ENCODE assay signal across 24 cellular contexts in the genomic region with DNA sequence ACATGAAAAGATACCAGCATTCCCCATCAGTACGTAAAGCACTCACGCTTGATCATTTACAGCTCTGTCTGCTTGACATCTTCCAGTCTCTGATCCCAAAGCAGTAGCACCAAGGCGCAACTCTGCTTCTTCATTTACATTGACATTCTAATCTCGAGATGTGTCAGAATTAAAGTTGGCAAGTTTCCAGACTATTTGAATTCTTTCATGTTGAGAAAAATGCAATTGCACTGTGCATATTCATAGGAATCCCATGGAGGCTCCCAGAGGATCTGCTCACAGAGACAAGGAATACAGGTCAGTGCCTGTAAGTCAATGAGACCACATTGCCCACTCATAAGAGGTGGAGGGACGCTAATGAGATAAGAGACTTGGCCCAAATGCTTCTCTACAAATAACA.
DNase-seq lines count a peak whose midpoint lies in the region; ATAC-seq and TF ChIP-seq lines count a peak whose summit lies in the region.
"Had no signal": no experiment of that assay in that cellular context is flagged by ENCODE, and none has a peak within 500 bp of the region (broad histone marks: within the 10 kb centered on the region; RNA-seq: fewer than 3 reads in every experiment).

No MANE protein-coding gene starts in this region.

- peak; percentile 24 for DNase-seq in DMS 273 (lab: John Stamatoyannopoulos, UW; ENCODE audit: unreplicated experiment)
- DNase-seq in DMS 273 treated with DMSO at 0.1 percent for 48 hours (lab: John Stamatoyannopoulos, UW), result no peak
- peak; percentile 4 for DNase-seq in fibroblast of mammary gland (ENCODE audit: low read depth)
- peak; percentile 28 for DNase-seq in retina
- DNase-seq in WERI-Rb-1, result no peak
- no peak for DNase-seq in activated naive CD4-positive, alpha-beta T cell treated with anti-CD3 and anti-CD28 coated beads, Interleukin-2, amount 10 ng/mL, durations not matched to agents 7 days and 5 days
- DNase-seq: activated CD4-positive, alpha-beta memory T cell treated with anti-CD3 and anti-CD28 coated beads, Interleukin-2, amount 10 ng/mL, durations not matched to agents 7 days and 5 days; activated naive CD8-positive, alpha-beta T cell treated with anti-CD3 and anti-CD28 coated beads for 36 hours; activated T-cell treated with anti-CD3 and anti-CD28 coated beads, Interleukin-2, amount 50 U/mL, for 24 hours; DMS153; effector CD4-positive, alpha-beta T cell; esophagus squamous epithelium; Kasumi-1; nephron progenitor cell; T-helper 1 cell had no signal

- no peak overlapping the region for H3K4me3 ChIP-seq in fibroblast of mammary gland (ENCODE audit: control insufficient read depth, low read depth, low read length)
- H3K4me3 ChIP-seq in WERI-Rb-1 (ENCODE audit: low read depth, low read length), result no peak overlapping the region
- H3K4me3 ChIP-seq: BLaER1 treated with 17β-estradiol and CSF1 and Interleukin-3, amounts not matched to agents 10 nM and 100 nM; esophagus squamous epithelium; prostate gland; thoracic aorta had no signal

- H3K9me3 ChIP-seq in WERI-Rb-1 (ENCODE audit: severe bottlenecking), result no peaks in the 10 kb centered on the region
- H3K9me3 ChIP-seq: esophagus squamous epithelium, prostate gland, thoracic aorta had no signal

- H3K4me1 Mint-ChIP-seq in activated naive CD4-positive, alpha-beta T cell treated with anti-CD3 and anti-CD28 coated beads, Interleukin-2, amount 10 ng/mL, durations not matched to agents 7 days and 5 days, result no peaks in the 10 kb centered on the region
- H3K4me1 Mint-ChIP-seq: activated CD4-positive, alpha-beta memory T cell treated with anti-CD3 and anti-CD28 coated beads, Interleukin-2, amount 10 ng/mL, durations not matched to agents 7 days and 5 days; activated naive CD8-positive, alpha-beta T cell treated with anti-CD3 and anti-CD28 coated beads for 36 hours; central memory CD8-positive, alpha-beta T cell; nephron progenitor cell had no signal

- no peaks in the 10 kb centered on the region for H3K36me3 Mint-ChIP-seq in activated naive CD4-positive, alpha-beta T cell treated with anti-CD3 and anti-CD28 coated beads, Interleukin-2, amount 10 ng/mL, durations not matched to agents 7 days and 5 days

- CTCF ChIA-PET in activated naive CD4-positive, alpha-beta T cell treated with anti-CD3 and anti-CD28 coated beads, Interleukin-2, amount 10 ng/mL, durations not matched to agents 7 days and 5 days (lab: Charles Lee), result no interaction called here

- no peaks in the 10 kb centered on the region for H3K27me3 Mint-ChIP-seq in activated naive CD4-positive, alpha-beta T cell treated with anti-CD3 and anti-CD28 coated beads, Interleukin-2, amount 10 ng/mL, durations not matched to agents 7 days and 5 days
- H3K27me3 Mint-ChIP-seq: activated CD4-positive, alpha-beta memory T cell treated with anti-CD3 and anti-CD28 coated beads, Interleukin-2, amount 10 ng/mL, durations not matched to agents 7 days and 5 days; activated naive CD8-positive, alpha-beta T cell treated with anti-CD3 and anti-CD28 coated beads for 36 hours; activated T-cell treated with anti-CD3 and anti-CD28 coated beads, Interleukin-2, amount 50 U/mL, for 24 hours; central memory CD8-positive, alpha-beta T cell had no signal

- no peaks in the 10 kb centered on the region for H3K9me3 Mint-ChIP-seq in activated naive CD4-positive, alpha-beta T cell treated with anti-CD3 and anti-CD28 coated beads, Interleukin-2, amount 10 ng/mL, durations not matched to agents 7 days and 5 days
- H3K9me3 Mint-ChIP-seq: activated T-cell treated with anti-CD3 and anti-CD28 coated beads, Interleukin-2, amount 50 U/mL, for 24 hours; central memory CD8-positive, alpha-beta T cell; nephron progenitor cell had no signal

- H3K27me3 ChIP-seq in WERI-Rb-1 (ENCODE audit: insufficient read depth, low read depth, severe bottlenecking), result no peaks in the 10 kb centered on the region
- H3K27me3 ChIP-seq: BLaER1 treated with 17β-estradiol and CSF1 and Interleukin-3, amounts not matched to agents 10 nM and 100 nM; esophagus squamous epithelium had no signal

- ATAC-seq in SK-N-SH treated with all-trans-retinoic acid at 6 μM for 48 hours (peak; percentile 51; the same call in 2 of the 3 replicates), GM21717 (IDR thresholded peaks at IDR 0.05; ENCODE audit: unreplicated experiment) (no peak)
- ATAC-seq: Right ventricle myocardium inferior had no signal

- H3K4me3 Mint-ChIP-seq in activated naive CD4-positive, alpha-beta T cell treated with anti-CD3 and anti-CD28 coated beads, Interleukin-2, amount 10 ng/mL, durations not matched to agents 7 days and 5 days, result no peak overlapping the region
- H3K4me3 Mint-ChIP-seq: activated CD4-positive, alpha-beta memory T cell treated with anti-CD3 and anti-CD28 coated beads, Interleukin-2, amount 10 ng/mL, durations not matched to agents 7 days and 5 days; activated naive CD8-positive, alpha-beta T cell treated with anti-CD3 and anti-CD28 coated beads for 36 hours; activated T-cell treated with anti-CD3 and anti-CD28 coated beads, Interleukin-2, amount 50 U/mL, for 24 hours; central memory CD8-positive, alpha-beta T cell; mesothelial cell of epicardium; nephron progenitor cell had no signal

- no peak for TF ChIP-seq CTCF in fibroblast of mammary gland (conservative IDR thresholded peaks at IDR 0.05; ENCODE audit: control insufficient read depth, insufficient read depth, low read depth, low read length)
- TF ChIP-seq CTCF in WERI-Rb-1 (IDR thresholded peaks at IDR 0.05; ENCODE audit: low read depth, low read length), result no peak

- H3K36me3 ChIP-seq in WERI-Rb-1, result no peaks in the 10 kb centered on the region
- H3K36me3 ChIP-seq: BLaER1 treated with 17β-estradiol and CSF1 and Interleukin-3, amounts not matched to agents 10 nM and 100 nM; esophagus squamous epithelium; prostate gland; thoracic aorta had no signal

- H3K27ac Mint-ChIP-seq in activated naive CD4-positive, alpha-beta T cell treated with anti-CD3 and anti-CD28 coated beads, Interleukin-2, amount 10 ng/mL, durations not matched to agents 7 days and 5 days, result no peak overlapping the region
- H3K27ac Mint-ChIP-seq: activated CD4-positive, alpha-beta memory T cell treated with anti-CD3 and anti-CD28 coated beads, Interleukin-2, amount 10 ng/mL, durations not matched to agents 7 days and 5 days; activated naive CD8-positive, alpha-beta T cell treated with anti-CD3 and anti-CD28 coated beads for 36 hours; activated T-cell treated with anti-CD3 and anti-CD28 coated beads, Interleukin-2, amount 50 U/mL, for 24 hours; mesothelial cell of epicardium; nephron progenitor cell had no signal

- no peak overlapping the region for H3K27ac ChIP-seq in WERI-Rb-1
- H3K27ac ChIP-seq: 22Rv1; BLaER1 treated with 17β-estradiol and CSF1 and Interleukin-3, amounts not matched to agents 10 nM and 100 nM; esophagus squamous epithelium; prostate gland; thoracic aorta had no signal

TF ChIP-seq in SK-N-SH treated with all-trans-retinoic acid at 6 μM for 48 hours, 23 proteins besides CTCF, POLR2A, EP300 and RAD21:
- TF ChIP-seq ISL1 (CRISPR knock-in tag; IDR thresholded peaks at IDR 0.05), result peak; percentile 33
- TF ChIP-seq, protein P1, sequence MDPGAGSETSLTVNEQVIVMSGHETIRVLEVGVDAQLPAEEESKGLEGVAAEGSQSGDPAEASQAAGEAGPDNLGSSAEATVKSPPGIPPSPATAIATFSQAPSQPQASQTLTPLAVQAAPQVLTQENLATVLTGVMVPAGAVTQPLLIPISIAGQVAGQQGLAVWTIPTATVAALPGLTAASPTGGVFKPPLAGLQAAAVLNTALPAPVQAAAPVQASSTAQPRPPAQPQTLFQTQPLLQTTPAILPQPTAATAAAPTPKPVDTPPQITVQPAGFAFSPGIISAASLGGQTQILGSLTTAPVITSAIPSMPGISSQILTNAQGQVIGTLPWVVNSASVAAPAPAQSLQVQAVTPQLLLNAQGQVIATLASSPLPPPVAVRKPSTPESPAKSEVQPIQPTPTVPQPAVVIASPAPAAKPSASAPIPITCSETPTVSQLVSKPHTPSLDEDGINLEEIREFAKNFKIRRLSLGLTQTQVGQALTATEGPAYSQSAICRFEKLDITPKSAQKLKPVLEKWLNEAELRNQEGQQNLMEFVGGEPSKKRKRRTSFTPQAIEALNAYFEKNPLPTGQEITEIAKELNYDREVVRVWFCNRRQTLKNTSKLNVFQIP (CRISPR knock-in tag; IDR thresholded peaks at IDR 0.05; ENCODE audit: borderline replicate concordance, low read depth), result no peak

Comparison
In these comparisons a context has a peak if more than half of its experiments do, and no peak if none do; other contexts are left out.
1. DNase-seq: peak in DMS 273 (single experiment), fibroblast of mammary gland (single experiment) and retina (single experiment); none in DMS 273 treated with DMSO at 0.1 percent for 48 hours (single experiment), WERI-Rb-1 (single experiment) and activated naive CD4-positive, alpha-beta T cell treated with anti-CD3 and anti-CD28 coated beads, Interleukin-2, amount 10 ng/mL, durations not matched to agents 7 days and 5 days (single experiment).